Comparison of ENCODE assay signal across 18 cellular contexts in the genomic region with DNA sequence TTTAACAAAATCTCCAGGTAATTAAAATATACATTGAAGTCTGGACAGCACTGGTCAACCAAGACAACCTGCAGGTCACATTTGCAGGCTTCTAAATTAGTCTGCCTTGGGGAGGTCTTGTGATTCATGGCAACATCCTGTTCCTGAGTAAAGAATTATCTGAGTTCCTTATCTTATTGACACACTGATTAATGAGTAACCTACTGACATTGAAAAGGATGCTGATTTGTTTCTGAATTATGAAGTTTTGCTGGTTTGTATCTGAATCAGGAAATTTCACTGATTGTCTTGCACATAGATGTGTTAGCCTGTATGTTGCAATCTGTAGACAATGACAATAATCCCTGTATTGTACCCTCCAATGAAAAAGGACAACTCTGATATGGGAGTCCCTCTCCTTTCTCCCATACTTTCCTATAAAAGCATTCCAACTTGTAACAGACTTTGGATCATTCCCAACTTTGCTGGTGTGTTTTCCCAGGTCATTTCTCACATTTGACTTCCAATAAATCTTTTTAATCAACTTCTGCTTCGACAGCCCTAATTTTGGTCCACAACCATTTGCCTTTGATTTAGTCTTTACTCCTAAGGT.
A peak's percentile ranks its signal among the peaks of the same experiment; 100 is the strongest.
DNase-seq lines count a peak whose midpoint lies in the region; ATAC-seq, FAIRE-seq and TF ChIP-seq lines count a peak whose summit lies in the region.
"Had no signal": no experiment of that assay in that cellular context is flagged by ENCODE, and none has a peak within 500 bp of the region (broad histone marks: within the 10 kb centered on the region; RNA-seq: fewer than 3 reads in every experiment).

No MANE protein-coding gene starts in this region.

- H3K9me3 Mint-ChIP-seq in stimulated activated naive CD8-positive, alpha-beta T cell treated with anti-CD3 and anti-CD28 coated beads, Interleukin-15, amount 100 ng/mL, for 72 hours = no peaks in the 10 kb centered on the region

- intact Hi-C loops in HepG2 (cut with micrococcal nuclease; ENCODE audit: unreplicated experiment) = no loop called here
- intact Hi-C loops in mammary epithelial cell (cut with micrococcal nuclease) = no loop called here

- H3K27me3 Mint-ChIP-seq in stimulated activated naive CD8-positive, alpha-beta T cell treated with anti-CD3 and anti-CD28 coated beads, Interleukin-15, amount 100 ng/mL, for 72 hours = no peaks in the 10 kb centered on the region

- no peak overlapping the region for H3K27ac Mint-ChIP-seq in stimulated activated naive CD8-positive, alpha-beta T cell treated with anti-CD3 and anti-CD28 coated beads, Interleukin-15, amount 100 ng/mL, for 72 hours
- H3K27ac Mint-ChIP-seq: CD8-positive, alpha-beta memory T cell had no signal

- DNase-seq in HuH-7 (ENCODE audit: low spot score) = peak; percentile 45
- DNase-seq in bronchial epithelial cell (ENCODE audit: low read depth) = peak; percentile 82
- peak; percentile 47 for DNase-seq in HepG2 (ENCODE audit: low spot score)
- no peak for DNase-seq in stimulated activated naive CD8-positive, alpha-beta T cell treated with anti-CD3 and anti-CD28 coated beads, Interleukin-15, amount 100 ng/mL, for 72 hours
- DNase-seq in mammary epithelial cell = no peak
- DNase-seq in NCI-H69 (lab: John Stamatoyannopoulos, UW) = no peak
- DNase-seq: CD8-positive, alpha-beta memory T cell; DMS 273 treated with DMSO at 0.1 percent for 48 hours; EL; HCEC 1CT; KBM-7; NCI-H1048; NCI-H146; NCI-H2227 treated with DMSO at 0.1 percent for 48 hours; NCI-H524 treated with DMSO at 0.1 percent for 48 hours had no signal

- dilution Hi-C loops in mammary epithelial cell (cut with HindIII; ENCODE audit: low sequenced_read_pairs) = no loop called here

- H3K4me3 Mint-ChIP-seq in stimulated activated naive CD8-positive, alpha-beta T cell treated with anti-CD3 and anti-CD28 coated beads, Interleukin-15, amount 100 ng/mL, for 72 hours = no peak overlapping the region
- H3K4me3 Mint-ChIP-seq: CD8-positive, alpha-beta memory T cell had no signal

- H3K4me1 ChIP-seq in HepG2 (ENCODE audit: insufficient read depth, low read length) (peaks cover 8% of the 10 kb centered on the region), mammary epithelial cell (ENCODE audit: insufficient read depth, low read length) (peaks cover 10% of the 10 kb centered on the region)
- H3K4me1 ChIP-seq: BLaER1 had no signal

- H3K27ac ChIP-seq in HepG2 (ENCODE audit: extremely low read length, insufficient read depth, low read length) (no peak overlapping the region), mammary epithelial cell (ENCODE audit: insufficient read depth, low read depth, low read length) (no peak overlapping the region)
- H3K27ac ChIP-seq: BLaER1 had no signal

- no peaks in the 10 kb centered on the region for H3K27me3 ChIP-seq in bronchial epithelial cell (ENCODE audit: control insufficient read depth, insufficient read depth, low read length)
- no peaks in the 10 kb centered on the region; a peak in 1 of 5 replicates for H3K27me3 ChIP-seq in HepG2 (ENCODE audit: control insufficient read depth in 1 of 2, insufficient read depth in 2 of 2, low read length in 2 of 2)
- no peaks in the 10 kb centered on the region for H3K27me3 ChIP-seq in mammary epithelial cell (ENCODE audit: insufficient read depth, low read length)
- H3K27me3 ChIP-seq: BLaER1 had no signal

- BruUV-seq in HepG2 (replicated peaks; lab: Mats Ljungman, UMichigan) (no TSS peak), mammary epithelial cell (replicated peaks; lab: Mats Ljungman, UMichigan) (no TSS peak)

- no peaks in the 10 kb centered on the region for H3K4me1 Mint-ChIP-seq in stimulated activated naive CD8-positive, alpha-beta T cell treated with anti-CD3 and anti-CD28 coated beads, Interleukin-15, amount 100 ng/mL, for 72 hours
- H3K4me1 Mint-ChIP-seq: CD8-positive, alpha-beta memory T cell had no signal

- no peaks in the 10 kb centered on the region for H3K79me2 ChIP-seq in HepG2 (ENCODE audit: insufficient read depth, low read length)
- H3K79me2 ChIP-seq in mammary epithelial cell (ENCODE audit: insufficient read depth, low read length) = no peaks in the 10 kb centered on the region

- H2AFZ ChIP-seq in HepG2 (ENCODE audit: low read length) (no peak overlapping the region), mammary epithelial cell (ENCODE audit: low read depth, low read length) (no peak overlapping the region)

- H3K4me2 ChIP-seq in HepG2 (ENCODE audit: low read depth, low read length) (no peak overlapping the region), mammary epithelial cell (ENCODE audit: insufficient read depth, low read depth, low read length) (no peak overlapping the region)
- H3K4me2 ChIP-seq: BLaER1 had no signal

- CTCF ChIA-PET in HepG2 (lab: Yijun Ruan, JAX; ENCODE audit: low intra/inter-chr PET ratio, low total read pairs) = no interaction called here
- CTCF ChIA-PET in mammary epithelial cell (lab: Charles Lee; ENCODE audit: low non-redundant PET) = no interaction called here

- H3K4me3 ChIP-seq in bronchial epithelial cell (ENCODE audit: low read depth, low read length) (no peak overlapping the region), HepG2 (replicated peaks in 1 of 3; ENCODE audit: insufficient read depth in 1 of 3, low read depth in 2 of 3, low read length in 3 of 3) (no peak overlapping the region), mammary epithelial cell (replicated peaks in 1 of 3; ENCODE audit: insufficient read depth in 1 of 3, low read depth in 2 of 3, low read length in 3 of 3) (no peak overlapping the region)
- H3K4me3 ChIP-seq: BLaER1 had no signal

- TF ChIP-seq CTCF in bronchial epithelial cell (IDR thresholded peaks at IDR 0.05; ENCODE audit: insufficient read depth, low read length, severe bottlenecking) = no peak
- TF ChIP-seq CTCF in HepG2 (CRISPR knock-in tag; IDR thresholded peaks at IDR 0.05) = no peak
- TF ChIP-seq CTCF in mammary epithelial cell (conservative IDR thresholded peaks at IDR 0.05 in 1 of 2, IDR thresholded peaks at IDR 0.05 in 1 of 2; ENCODE audit: extremely low read depth in 1 of 2, insufficient read depth in 1 of 2, low read depth in 1 of 2, low read length in 2 of 2) = no peak

- in situ Hi-C loops in HepG2 (cut with HindIII; ENCODE audit: extremely low pct_ligation_motif_present, low pct_unique_long_range_greater_than_20kb) (no loop called here), mammary epithelial cell (cut with MboI; ENCODE audit: low sequenced_read_pairs in 2 of 2) (no loop called here)

- no peak for TF ChIP-seq RAD21 in HepG2 (CRISPR knock-in tag; IDR thresholded peaks at IDR 0.05)

- H3K9ac ChIP-seq in HepG2 (ENCODE audit: insufficient read depth, low read depth, low read length) (no peak overlapping the region), mammary epithelial cell (ENCODE audit: insufficient read depth, low read length) (no peak overlapping the region)
- H3K9ac ChIP-seq: BLaER1 had no signal

- POLR2A ChIA-PET in HepG2 (lab: Yijun Ruan, JAX) = no interaction called here

- no peaks in the 10 kb centered on the region for H3K9me3 ChIP-seq in HepG2 (ENCODE audit: low read length)
- no peaks in the 10 kb centered on the region for H3K9me3 ChIP-seq in mammary epithelial cell (replicated peaks; ENCODE audit: insufficient read depth, low read length)
- H3K9me3 ChIP-seq: BLaER1 had no signal

- TF ChIP-seq EP300 in HepG2 (IDR thresholded peaks at IDR 0.05; ENCODE audit: low read depth in 2 of 2, low read length in 2 of 2) (no peak), HepG2 (CRISPR knock-in tag; IDR thresholded peaks at IDR 0.05; ENCODE audit: borderline replicate concordance) (no peak)

- H3K36me3 ChIP-seq in bronchial epithelial cell (ENCODE audit: control insufficient read depth, insufficient read depth, low read length) (no peaks in the 10 kb centered on the region), HepG2 (replicated peaks in 1 of 2; ENCODE audit: control insufficient read depth in 1 of 2, insufficient read depth in 2 of 2, low read length in 2 of 2) (no peaks in the 10 kb centered on the region), mammary epithelial cell (ENCODE audit: insufficient read depth, low read length) (no peaks in the 10 kb centered on the region)
- H3K36me3 ChIP-seq: BLaER1 had no signal

- no peak for FAIRE-seq in bronchial epithelial cell (lab: Jason Lieb, UNC)
- no peak for FAIRE-seq in HepG2 (lab: Jason Lieb, UNC)
- FAIRE-seq: HTR-8/SVneo had no signal

- peak; percentile 65 for ATAC-seq in HepG2
- ATAC-seq in HG03175 (IDR thresholded peaks at IDR 0.05; ENCODE audit: unreplicated experiment) = no peak
- no peak for ATAC-seq in stimulated activated naive CD8-positive, alpha-beta T cell treated with anti-CD3 and anti-CD28 coated beads, Interleukin-15, amount 100 ng/mL, for 72 hours

- 1% methylated on average over 1 of the region's 1 CpG for WGBS in HepG2 (ENCODE audit: low lambda C conversion rate)
- WGBS in mammary epithelial cell (ENCODE audit: low coverage, missing lambda C conversion rate) = 91% methylated on average over 1 of the region's 1 CpG

- no peak for TF ChIP-seq POLR2A in HepG2 (IDR thresholded peaks at IDR 0.05; ENCODE audit: insufficient read depth in 1 of 2, low read depth in 2 of 2, low read length in 2 of 2)

- H4K20me1 ChIP-seq in HepG2 (ENCODE audit: insufficient read depth, low read length) (no peaks in the 10 kb centered on the region), mammary epithelial cell (ENCODE audit: insufficient read depth, low read length) (no peaks in the 10 kb centered on the region)
- H4K20me1 ChIP-seq: BLaER1 had no signal

TF ChIP-seq in HepG2, 621 proteins besides CTCF, POLR2A, EP300 and RAD21 (continues in another document):
- peak; percentile 40; the same call in 1 of the 2 replicates for TF ChIP-seq MIXL1 (CRISPR knock-in tag; IDR thresholded peaks at IDR 0.05)
- TF ChIP-seq, protein P1, sequence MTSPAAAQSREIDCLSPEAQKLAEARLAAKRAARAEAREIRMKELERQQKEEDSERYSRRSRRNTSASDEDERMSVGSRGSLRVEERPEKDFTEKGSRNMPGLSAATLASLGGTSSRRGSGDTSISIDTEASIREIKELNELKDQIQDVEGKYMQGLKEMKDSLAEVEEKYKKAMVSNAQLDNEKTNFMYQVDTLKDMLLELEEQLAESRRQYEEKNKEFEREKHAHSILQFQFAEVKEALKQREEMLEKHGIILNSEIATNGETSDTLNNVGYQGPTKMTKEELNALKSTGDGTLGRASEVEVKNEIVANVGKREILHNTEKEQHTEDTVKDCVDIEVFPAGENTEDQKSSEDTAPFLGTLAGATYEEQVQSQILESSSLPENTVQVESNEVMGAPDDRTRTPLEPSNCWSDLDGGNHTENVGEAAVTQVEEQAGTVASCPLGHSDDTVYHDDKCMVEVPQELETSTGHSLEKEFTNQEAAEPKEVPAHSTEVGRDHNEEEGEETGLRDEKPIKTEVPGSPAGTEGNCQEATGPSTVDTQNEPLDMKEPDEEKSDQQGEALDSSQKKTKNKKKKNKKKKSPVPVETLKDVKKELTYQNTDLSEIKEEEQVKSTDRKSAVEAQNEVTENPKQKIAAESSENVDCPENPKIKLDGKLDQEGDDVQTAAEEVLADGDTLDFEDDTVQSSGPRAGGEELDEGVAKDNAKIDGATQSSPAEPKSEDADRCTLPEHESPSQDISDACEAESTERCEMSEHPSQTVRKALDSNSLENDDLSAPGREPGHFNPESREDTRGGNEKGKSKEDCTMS (CRISPR knock-in tag; conservative IDR thresholded peaks at IDR 0.05) = no peak
- TF ChIP-seq PHF8 (CRISPR knock-in tag; IDR thresholded peaks at IDR 0.05) = no peak
- TF ChIP-seq HNF4G (IDR thresholded peaks at IDR 0.05; ENCODE audit: borderline replicate concordance, low read depth, low read length) = no peak
- TF ChIP-seq HNF4G (CRISPR knock-in tag; IDR thresholded peaks at IDR 0.05; ENCODE audit: borderline replicate concordance, low read depth) = no peak

Comparison
In these comparisons a context has a peak if more than half of its experiments do, and no peak if none do; other contexts are left out.
1. DNase-seq: peak in HuH-7 (single experiment), bronchial epithelial cell (single experiment) and HepG2 (single experiment); none in stimulated activated naive CD8-positive, alpha-beta T cell treated with anti-CD3 and anti-CD28 coated beads, Interleukin-15, amount 100 ng/mL, for 72 hours (0 of 2), mammary epithelial cell (single experiment) and NCI-H69 (single experiment).